15 cellular contexts compared by ENCODE assay signal in genomic region chr1:52474807-52475206, GRCh38.
DNase-seq lines count a peak whose midpoint lies in the region; ATAC-seq and TF ChIP-seq lines count a peak whose summit lies in the region.
"Had no signal": no experiment of that assay in that cellular context is flagged by ENCODE, and none has a peak within 500 bp of the region (broad histone marks: within the 10 kb centered on the region; RNA-seq: fewer than 3 reads in every experiment).

No MANE protein-coding gene starts in this region.

- peak overlapping the region; percentile 41 for H3K9ac ChIP-seq in KMS-11

- in situ Hi-C loops in brain microvascular endothelial cell (cut with HindIII; ENCODE audit: low pct_ligation_motif_present, low sequenced_read_pairs): no loop called here

- no peaks in the 10 kb centered on the region for H3K36me3 ChIP-seq in KMS-11 (ENCODE audit: insufficient read depth)
- H3K36me3 ChIP-seq in brain microvascular endothelial cell (replicated peaks): peaks cover 3% of the 10 kb centered on the region

- H3K27ac Mint-ChIP-seq in activated naive CD8-positive, alpha-beta T cell treated with anti-CD3 and anti-CD28 coated beads for 36 hours: peak overlapping the region; percentile 23
- H3K27ac Mint-ChIP-seq in activated naive CD8-positive, alpha-beta T cell treated with anti-CD3 and anti-CD28 coated beads, Interleukin-2, amount 50 U/mL, for 24 hours: no peak overlapping the region
- H3K27ac Mint-ChIP-seq in glutamatergic neuron (ENCODE audit: unreplicated experiment): peak overlapping the region; percentile 13
- peak overlapping the region; percentile 71 for H3K27ac Mint-ChIP-seq in progenitor cell of endocrine pancreas
- H3K27ac Mint-ChIP-seq: CD8-positive, alpha-beta T cell had no signal

- no peaks in the 10 kb centered on the region for H4K20me1 ChIP-seq in KMS-11 (ENCODE audit: insufficient read depth)

- TF ChIP-seq CTCF in KMS-11 (conservative IDR thresholded peaks at IDR 0.05; ENCODE audit: low read depth, low read length) (no peak), glutamatergic neuron (IDR thresholded peaks at IDR 0.05; ENCODE audit: partially characterized antibody, unreplicated experiment) (no peak), progenitor cell of endocrine pancreas (IDR thresholded peaks at IDR 0.05; ENCODE audit: unreplicated experiment) (no peak), brain microvascular endothelial cell (IDR thresholded peaks at IDR 0.05; ENCODE audit: low read depth, low read length, missing control alignments) (no peak)

- peaks cover 9% of the 10 kb centered on the region for H3K4me1 Mint-ChIP-seq in activated naive CD8-positive, alpha-beta T cell treated with anti-CD3 and anti-CD28 coated beads for 36 hours
- peaks cover 2% of the 10 kb centered on the region for H3K4me1 Mint-ChIP-seq in activated naive CD8-positive, alpha-beta T cell treated with anti-CD3 and anti-CD28 coated beads, Interleukin-2, amount 50 U/mL, for 24 hours
- H3K4me1 Mint-ChIP-seq in glutamatergic neuron (ENCODE audit: low read depth, unreplicated experiment) (peaks cover 11% of the 10 kb centered on the region), progenitor cell of endocrine pancreas (ENCODE audit: low read depth) (peaks cover 2% of the 10 kb centered on the region)

- H3K27me3 Mint-ChIP-seq in activated naive CD8-positive, alpha-beta T cell treated with anti-CD3 and anti-CD28 coated beads for 36 hours: no peaks in the 10 kb centered on the region
- no peaks in the 10 kb centered on the region for H3K27me3 Mint-ChIP-seq in activated naive CD8-positive, alpha-beta T cell treated with anti-CD3 and anti-CD28 coated beads, Interleukin-2, amount 50 U/mL, for 24 hours
- H3K27me3 Mint-ChIP-seq in glutamatergic neuron (ENCODE audit: unreplicated experiment): no peaks in the 10 kb centered on the region
- no peaks in the 10 kb centered on the region for H3K27me3 Mint-ChIP-seq in progenitor cell of endocrine pancreas

- no peak overlapping the region for H3K4me3 Mint-ChIP-seq in activated naive CD8-positive, alpha-beta T cell treated with anti-CD3 and anti-CD28 coated beads for 36 hours
- H3K4me3 Mint-ChIP-seq in activated naive CD8-positive, alpha-beta T cell treated with anti-CD3 and anti-CD28 coated beads, Interleukin-2, amount 50 U/mL, for 24 hours: no peak overlapping the region
- H3K4me3 Mint-ChIP-seq in glutamatergic neuron (ENCODE audit: unreplicated experiment): peak overlapping the region; percentile 12
- H3K4me3 Mint-ChIP-seq in progenitor cell of endocrine pancreas (ENCODE audit: low read depth): no peak overlapping the region
- H3K4me3 Mint-ChIP-seq: CD8-positive, alpha-beta T cell had no signal

- H3K27me3 ChIP-seq in KMS-11 (ENCODE audit: insufficient read depth, low read depth) (no peaks in the 10 kb centered on the region), brain microvascular endothelial cell (replicated peaks) (no peaks in the 10 kb centered on the region)
- H3K27me3 ChIP-seq: MG63, SJCRH30 had no signal

- ATAC-seq in activated naive CD8-positive, alpha-beta T cell treated with anti-CD3 and anti-CD28 coated beads, Interleukin-2, amount 50 U/mL, for 24 hours: no peak
- ATAC-seq: CD8-positive, alpha-beta T cell had no signal

- peak overlapping the region; percentile 96 for H3K4me2 ChIP-seq in KMS-11
- H3K4me2 ChIP-seq: PC-9 had no signal

- DNase-seq in activated naive CD8-positive, alpha-beta T cell treated with anti-CD3 and anti-CD28 coated beads for 36 hours: no peak
- DNase-seq in activated naive CD8-positive, alpha-beta T cell treated with anti-CD3 and anti-CD28 coated beads, Interleukin-2, amount 50 U/mL, for 24 hours: no peak
- no peak for DNase-seq in glutamatergic neuron
- no peak for DNase-seq in progenitor cell of endocrine pancreas (ENCODE audit: low spot score, unreplicated experiment)
- no peak for DNase-seq in HuH-7.5 (ENCODE audit: low spot score)
- no peak for DNase-seq in D341Med (ENCODE audit: low spot score)
- no peak for DNase-seq in brain microvascular endothelial cell
- DNase-seq: CD8-positive, alpha-beta T cell; Karpas-422; MG63; NCI-H1092; NCI-H1694; PC-9; SJCRH30 had no signal

- H3K4me3 ChIP-seq in KMS-11 (IDR thresholded peaks at IDR 0.05; ENCODE audit: insufficient read depth, low read depth, low read length) (peak overlapping the region; percentile 49), brain microvascular endothelial cell (ENCODE audit: low read depth, low read length) (no peak overlapping the region)
- H3K4me3 ChIP-seq: MG63, PC-9, SJCRH30 had no signal

- H3K9me3 Mint-ChIP-seq in activated naive CD8-positive, alpha-beta T cell treated with anti-CD3 and anti-CD28 coated beads for 36 hours: no peaks in the 10 kb centered on the region
- no peaks in the 10 kb centered on the region for H3K9me3 Mint-ChIP-seq in activated naive CD8-positive, alpha-beta T cell treated with anti-CD3 and anti-CD28 coated beads, Interleukin-2, amount 50 U/mL, for 24 hours
- no peaks in the 10 kb centered on the region for H3K9me3 Mint-ChIP-seq in glutamatergic neuron (ENCODE audit: unreplicated experiment)
- no peaks in the 10 kb centered on the region for H3K9me3 Mint-ChIP-seq in progenitor cell of endocrine pancreas (ENCODE audit: low read depth)
- H3K9me3 Mint-ChIP-seq: CD8-positive, alpha-beta T cell had no signal

- H3K36me3 Mint-ChIP-seq in activated naive CD8-positive, alpha-beta T cell treated with anti-CD3 and anti-CD28 coated beads for 36 hours: peaks cover 14% of the 10 kb centered on the region
- peaks cover 12% of the 10 kb centered on the region for H3K36me3 Mint-ChIP-seq in activated naive CD8-positive, alpha-beta T cell treated with anti-CD3 and anti-CD28 coated beads, Interleukin-2, amount 50 U/mL, for 24 hours (ENCODE audit: low read depth)
- H3K36me3 Mint-ChIP-seq in glutamatergic neuron (ENCODE audit: unreplicated experiment): no peaks in the 10 kb centered on the region
- H3K36me3 Mint-ChIP-seq in progenitor cell of endocrine pancreas (ENCODE audit: insufficient read depth): peaks cover 21% of the 10 kb centered on the region

- H3K4me1 ChIP-seq in KMS-11 (ENCODE audit: low read depth, poor library complexity, severe bottlenecking): peaks cover 76% of the 10 kb centered on the region
- H3K4me1 ChIP-seq: SJCRH30 had no signal

- peaks cover 39% of the 10 kb centered on the region for H3K79me2 ChIP-seq in KMS-11 (ENCODE audit: insufficient read depth, low read depth)

- H2AFZ ChIP-seq in KMS-11 (ENCODE audit: low read depth): peak overlapping the region; percentile 42
- H2AFZ ChIP-seq: PC-9 had no signal

- H3K27ac ChIP-seq in KMS-11: peak overlapping the region; percentile 81
- no peak overlapping the region for H3K27ac ChIP-seq in brain microvascular endothelial cell
- H3K27ac ChIP-seq: PC-9, SJCRH30 had no signal
